ENCODE assay signal across 1 cellular context in the genomic region with DNA sequence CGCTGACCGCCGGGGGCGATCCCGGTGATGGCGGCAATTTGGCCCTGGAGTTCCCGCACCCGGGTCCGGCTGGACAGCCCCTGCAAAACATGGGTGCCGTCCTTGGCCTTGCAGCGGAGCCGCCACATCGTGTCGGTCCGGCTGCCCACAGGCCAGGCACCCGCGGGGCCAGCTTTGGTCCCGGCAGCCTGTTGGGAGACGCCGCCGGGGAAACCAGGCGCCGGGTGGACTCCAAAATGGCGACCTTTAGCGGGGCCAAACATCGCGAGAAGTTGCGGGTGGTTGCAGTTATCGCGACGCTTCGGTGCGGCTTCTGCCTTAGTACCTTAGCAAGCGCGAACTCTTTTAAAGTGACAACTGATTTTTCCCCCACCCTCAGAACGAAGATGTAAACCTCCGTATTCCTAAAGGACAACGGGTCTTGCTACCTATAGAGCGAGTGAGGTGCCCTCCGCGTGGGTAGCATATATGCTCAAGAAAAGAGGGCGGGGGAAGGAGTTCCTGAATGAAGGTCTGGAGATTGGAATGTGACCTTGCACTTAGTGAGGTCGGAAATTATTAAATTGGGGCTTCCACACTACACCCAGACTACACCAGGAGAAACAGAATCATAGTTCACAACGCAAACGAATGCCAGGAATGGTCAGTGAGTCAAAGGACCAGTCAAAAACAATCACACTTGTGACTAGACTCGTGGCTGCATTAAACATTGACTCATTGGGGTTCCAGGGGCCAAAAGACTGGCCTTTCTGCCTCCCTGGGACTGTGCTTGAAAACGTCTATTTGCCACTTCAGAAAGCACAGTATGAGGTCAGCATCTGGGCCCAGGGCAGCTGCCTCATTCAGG.
TF ChIP-seq lines count a peak whose summit lies in the region.

Gene YOD1 (minus strand): TSS at position 441 of the 847 bp plus-strand sequence. CDS start 178 bp downstream, at position 263.

TF ChIP-seq in HepG2, 621 proteins besides CTCF, POLR2A, EP300 and RAD21 (continued from another document and continues in another):
- TF ChIP-seq, protein P1, sequence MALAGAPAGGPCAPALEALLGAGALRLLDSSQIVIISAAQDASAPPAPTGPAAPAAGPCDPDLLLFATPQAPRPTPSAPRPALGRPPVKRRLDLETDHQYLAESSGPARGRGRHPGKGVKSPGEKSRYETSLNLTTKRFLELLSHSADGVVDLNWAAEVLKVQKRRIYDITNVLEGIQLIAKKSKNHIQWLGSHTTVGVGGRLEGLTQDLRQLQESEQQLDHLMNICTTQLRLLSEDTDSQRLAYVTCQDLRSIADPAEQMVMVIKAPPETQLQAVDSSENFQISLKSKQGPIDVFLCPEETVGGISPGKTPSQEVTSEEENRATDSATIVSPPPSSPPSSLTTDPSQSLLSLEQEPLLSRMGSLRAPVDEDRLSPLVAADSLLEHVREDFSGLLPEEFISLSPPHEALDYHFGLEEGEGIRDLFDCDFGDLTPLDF (CRISPR knock-in tag; IDR thresholded peaks at IDR 0.05), result no peak
- TF ChIP-seq GABPB1 (CRISPR knock-in tag; IDR thresholded peaks at IDR 0.05) (peak; percentile 76; the same call in 1 of the 2 replicates), ZNF589 (CRISPR knock-in tag; conservative IDR thresholded peaks at IDR 0.05) (no peak), ZNF605 (CRISPR knock-in tag; IDR thresholded peaks at IDR 0.05) (peak; percentile 77), SALL2 (CRISPR knock-in tag; IDR thresholded peaks at IDR 0.05) (no peak), SPEN (CRISPR knock-in tag; IDR thresholded peaks at IDR 0.05; ENCODE audit: low read depth) (peak; percentile 34), TCF7 (IDR thresholded peaks at IDR 0.05; ENCODE audit: low read depth) (no peak), SP1 (IDR thresholded peaks at IDR 0.05) (no peak), SP1 (CRISPR knock-in tag; IDR thresholded peaks at IDR 0.05) (no peak), MEIS1 (CRISPR knock-in tag; IDR thresholded peaks at IDR 0.05; ENCODE audit: borderline replicate concordance) (no peak), ZKSCAN1 (IDR thresholded peaks at IDR 0.05; ENCODE audit: low read length) (no peak), SAP130 (CRISPR knock-in tag; IDR thresholded peaks at IDR 0.05; ENCODE audit: low read depth) (peak; percentile 71), ZNF646 (CRISPR knock-in tag; IDR thresholded peaks at IDR 0.05) (no peak), ZNF572 (CRISPR knock-in tag; IDR thresholded peaks at IDR 0.05) (no peak), AHR (CRISPR knock-in tag; IDR thresholded peaks at IDR 0.05) (no peak), ZGPAT (CRISPR knock-in tag; IDR thresholded peaks at IDR 0.05) (peak; percentile 68; the same call in 1 of the 2 replicates), ZFP1 (CRISPR knock-in tag; IDR thresholded peaks at IDR 0.05) (no peak), ZNF557 (CRISPR knock-in tag; IDR thresholded peaks at IDR 0.05) (no peak), ZSCAN12 (CRISPR knock-in tag; IDR thresholded peaks at IDR 0.05) (no peak), PBX2 (CRISPR knock-in tag; IDR thresholded peaks at IDR 0.05) (no peak), ZNF468 (CRISPR knock-in tag; IDR thresholded peaks at IDR 0.05) (no peak), FOXP4 (CRISPR knock-in tag; IDR thresholded peaks at IDR 0.05) (no peak), NR2F2 (IDR thresholded peaks at IDR 0.05; ENCODE audit: borderline replicate concordance, low read depth) (no peak), ZC3H13 (CRISPR knock-in tag; IDR thresholded peaks at IDR 0.05) (no peak), KDM1A (CRISPR knock-in tag; IDR thresholded peaks at IDR 0.05) (no peak)
- TF ChIP-seq, protein P2, sequence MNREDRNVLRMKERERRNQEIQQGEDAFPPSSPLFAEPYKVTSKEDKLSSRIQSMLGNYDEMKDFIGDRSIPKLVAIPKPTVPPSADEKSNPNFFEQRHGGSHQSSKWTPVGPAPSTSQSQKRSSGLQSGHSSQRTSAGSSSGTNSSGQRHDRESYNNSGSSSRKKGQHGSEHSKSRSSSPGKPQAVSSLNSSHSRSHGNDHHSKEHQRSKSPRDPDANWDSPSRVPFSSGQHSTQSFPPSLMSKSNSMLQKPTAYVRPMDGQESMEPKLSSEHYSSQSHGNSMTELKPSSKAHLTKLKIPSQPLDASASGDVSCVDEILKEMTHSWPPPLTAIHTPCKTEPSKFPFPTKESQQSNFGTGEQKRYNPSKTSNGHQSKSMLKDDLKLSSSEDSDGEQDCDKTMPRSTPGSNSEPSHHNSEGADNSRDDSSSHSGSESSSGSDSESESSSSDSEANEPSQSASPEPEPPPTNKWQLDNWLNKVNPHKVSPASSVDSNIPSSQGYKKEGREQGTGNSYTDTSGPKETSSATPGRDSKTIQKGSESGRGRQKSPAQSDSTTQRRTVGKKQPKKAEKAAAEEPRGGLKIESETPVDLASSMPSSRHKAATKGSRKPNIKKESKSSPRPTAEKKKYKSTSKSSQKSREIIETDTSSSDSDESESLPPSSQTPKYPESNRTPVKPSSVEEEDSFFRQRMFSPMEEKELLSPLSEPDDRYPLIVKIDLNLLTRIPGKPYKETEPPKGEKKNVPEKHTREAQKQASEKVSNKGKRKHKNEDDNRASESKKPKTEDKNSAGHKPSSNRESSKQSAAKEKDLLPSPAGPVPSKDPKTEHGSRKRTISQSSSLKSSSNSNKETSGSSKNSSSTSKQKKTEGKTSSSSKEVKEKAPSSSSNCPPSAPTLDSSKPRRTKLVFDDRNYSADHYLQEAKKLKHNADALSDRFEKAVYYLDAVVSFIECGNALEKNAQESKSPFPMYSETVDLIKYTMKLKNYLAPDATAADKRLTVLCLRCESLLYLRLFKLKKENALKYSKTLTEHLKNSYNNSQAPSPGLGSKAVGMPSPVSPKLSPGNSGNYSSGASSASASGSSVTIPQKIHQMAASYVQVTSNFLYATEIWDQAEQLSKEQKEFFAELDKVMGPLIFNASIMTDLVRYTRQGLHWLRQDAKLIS (CRISPR knock-in tag; IDR thresholded peaks at IDR 0.05), result no peak
- TF ChIP-seq, protein P3, sequence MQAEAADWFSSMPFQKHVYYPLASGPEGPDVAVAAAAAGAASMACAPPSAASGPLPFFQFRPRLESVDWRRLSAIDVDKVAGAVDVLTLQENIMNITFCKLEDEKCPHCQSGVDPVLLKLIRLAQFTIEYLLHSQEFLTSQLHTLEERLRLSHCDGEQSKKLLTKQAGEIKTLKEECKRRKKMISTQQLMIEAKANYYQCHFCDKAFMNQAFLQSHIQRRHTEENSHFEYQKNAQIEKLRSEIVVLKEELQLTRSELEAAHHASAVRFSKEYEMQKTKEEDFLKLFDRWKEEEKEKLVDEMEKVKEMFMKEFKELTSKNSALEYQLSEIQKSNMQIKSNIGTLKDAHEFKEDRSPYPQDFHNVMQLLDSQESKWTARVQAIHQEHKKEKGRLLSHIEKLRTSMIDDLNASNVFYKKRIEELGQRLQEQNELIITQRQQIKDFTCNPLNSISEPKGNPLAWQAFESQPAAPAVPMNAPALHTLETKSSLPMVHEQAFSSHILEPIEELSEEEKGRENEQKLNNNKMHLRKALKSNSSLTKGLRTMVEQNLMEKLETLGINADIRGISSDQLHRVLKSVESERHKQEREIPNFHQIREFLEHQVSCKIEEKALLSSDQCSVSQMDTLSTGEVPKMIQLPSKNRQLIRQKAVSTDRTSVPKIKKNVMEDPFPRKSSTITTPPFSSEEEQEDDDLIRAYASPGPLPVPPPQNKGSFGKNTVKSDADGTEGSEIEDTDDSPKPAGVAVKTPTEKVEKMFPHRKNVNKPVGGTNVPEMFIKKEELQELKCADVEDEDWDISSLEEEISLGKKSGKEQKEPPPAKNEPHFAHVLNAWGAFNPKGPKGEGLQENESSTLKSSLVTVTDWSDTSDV (CRISPR knock-in tag; IDR thresholded peaks at IDR 0.05), result no peak
- TF ChIP-seq, protein P4, sequence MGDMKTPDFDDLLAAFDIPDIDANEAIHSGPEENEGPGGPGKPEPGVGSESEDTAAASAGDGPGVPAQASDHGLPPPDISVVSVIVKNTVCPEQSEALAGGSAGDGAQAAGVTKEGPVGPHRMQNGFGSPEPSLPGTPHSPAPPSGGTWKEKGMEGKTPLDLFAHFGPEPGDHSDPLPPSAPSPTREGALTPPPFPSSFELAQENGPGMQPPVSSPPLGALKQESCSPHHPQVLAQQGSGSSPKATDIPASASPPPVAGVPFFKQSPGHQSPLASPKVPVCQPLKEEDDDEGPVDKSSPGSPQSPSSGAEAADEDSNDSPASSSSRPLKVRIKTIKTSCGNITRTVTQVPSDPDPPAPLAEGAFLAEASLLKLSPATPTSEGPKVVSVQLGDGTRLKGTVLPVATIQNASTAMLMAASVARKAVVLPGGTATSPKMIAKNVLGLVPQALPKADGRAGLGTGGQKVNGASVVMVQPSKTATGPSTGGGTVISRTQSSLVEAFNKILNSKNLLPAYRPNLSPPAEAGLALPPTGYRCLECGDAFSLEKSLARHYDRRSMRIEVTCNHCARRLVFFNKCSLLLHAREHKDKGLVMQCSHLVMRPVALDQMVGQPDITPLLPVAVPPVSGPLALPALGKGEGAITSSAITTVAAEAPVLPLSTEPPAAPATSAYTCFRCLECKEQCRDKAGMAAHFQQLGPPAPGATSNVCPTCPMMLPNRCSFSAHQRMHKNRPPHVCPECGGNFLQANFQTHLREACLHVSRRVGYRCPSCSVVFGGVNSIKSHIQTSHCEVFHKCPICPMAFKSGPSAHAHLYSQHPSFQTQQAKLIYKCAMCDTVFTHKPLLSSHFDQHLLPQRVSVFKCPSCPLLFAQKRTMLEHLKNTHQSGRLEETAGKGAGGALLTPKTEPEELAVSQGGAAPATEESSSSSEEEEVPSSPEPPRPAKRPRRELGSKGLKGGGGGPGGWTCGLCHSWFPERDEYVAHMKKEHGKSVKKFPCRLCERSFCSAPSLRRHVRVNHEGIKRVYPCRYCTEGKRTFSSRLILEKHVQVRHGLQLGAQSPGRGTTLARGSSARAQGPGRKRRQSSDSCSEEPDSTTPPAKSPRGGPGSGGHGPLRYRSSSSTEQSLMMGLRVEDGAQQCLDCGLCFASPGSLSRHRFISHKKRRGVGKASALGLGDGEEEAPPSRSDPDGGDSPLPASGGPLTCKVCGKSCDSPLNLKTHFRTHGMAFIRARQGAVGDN (CRISPR knock-in tag; IDR thresholded peaks at IDR 0.05), result peak; percentile 84
